Comparison of ENCODE assay signal across 17 cellular contexts in the genomic region with DNA sequence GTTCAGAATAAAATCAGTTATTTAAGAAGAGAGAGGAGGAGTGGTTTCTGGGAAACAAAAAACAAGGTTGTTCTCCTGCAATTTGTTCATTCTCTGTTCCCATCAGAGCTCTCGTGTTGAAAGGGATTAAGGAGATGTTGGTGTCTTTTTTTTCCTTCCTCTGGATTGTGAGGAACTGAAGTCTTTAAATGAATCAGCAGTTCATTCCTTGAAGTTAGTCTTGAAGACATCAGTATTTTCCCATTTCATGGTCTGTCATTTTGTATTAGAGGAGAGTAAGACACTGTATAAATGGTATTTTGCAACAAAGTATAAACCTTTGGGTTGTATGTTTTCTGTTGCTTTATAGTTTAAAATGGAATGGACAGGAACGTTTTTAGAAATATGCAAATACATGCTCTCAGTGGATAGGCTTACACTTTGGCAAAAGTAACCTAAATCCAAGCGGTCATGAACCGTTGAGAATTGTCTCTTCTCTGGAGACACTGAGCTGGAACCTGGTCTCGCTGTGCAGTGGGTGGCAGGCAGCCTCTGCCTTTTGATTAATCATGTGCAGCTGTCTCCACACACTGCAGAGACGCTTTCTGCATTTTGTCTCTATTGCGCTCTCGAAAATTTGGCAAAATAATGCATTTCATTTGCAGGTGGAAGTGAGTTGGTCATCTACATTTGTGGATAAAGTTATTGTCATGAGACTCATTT.
"Had no signal": no experiment of that assay in that cellular context is flagged by ENCODE, and none has a peak within 500 bp of the region (broad histone marks: within the 10 kb centered on the region; RNA-seq: fewer than 3 reads in every experiment).

No MANE protein-coding gene starts in this region.

- H3K36me3 ChIP-seq: colonic mucosa had no signal

- H3K27me3 ChIP-seq: colonic mucosa, heart right ventricle, right lobe of liver, testis had no signal

- H3K79me2 ChIP-seq: parathyroid adenoma had no signal

- H3K4me3 ChIP-seq: colonic mucosa, heart right ventricle, right lobe of liver, smooth muscle cell, testis had no signal

- H3K4me1 ChIP-seq: colonic mucosa, right lobe of liver, testis had no signal

- DNase-seq: activated gamma-delta T cell treated with Interleukin-2 at 50 U/mL for 16 hours; central memory CD4-positive, alpha-beta T cell; colonic mucosa; heart right ventricle; islet precursor cell; left cardiac atrium; nucleus accumbens; right lobe of liver; stimulated activated CD4-positive, alpha-beta T cell treated with anti-CD3 and anti-CD28 coated beads, Interleukin-15, amount 100 ng/mL, for 24 hours; T-helper 9 cell; testis had no signal

- H3K9me3 Mint-ChIP-seq: memory B cell; stimulated activated memory B cell treated with anti-CD40 and anti-IgM and Interleukin-4, amounts not matched to agents 10 μg/mL and 1 μg/mL and 100 μg/mL, for 72 hours; type B pancreatic cell had no signal

- H3K27ac ChIP-seq: colonic mucosa, epithelial cell of prostate, heart right ventricle, parathyroid adenoma, right lobe of liver, testis had no signal

- H3K27me3 Mint-ChIP-seq: memory B cell; stimulated activated memory B cell treated with anti-CD40 and anti-IgM and Interleukin-4, amounts not matched to agents 10 μg/mL and 1 μg/mL and 100 μg/mL, for 72 hours; type B pancreatic cell had no signal

- H3K27ac Mint-ChIP-seq: stimulated activated memory B cell treated with anti-CD40 and anti-IgM and Interleukin-4, amounts not matched to agents 10 μg/mL and 1 μg/mL and 100 μg/mL, for 72 hours; type B pancreatic cell had no signal

- H3K4me3 Mint-ChIP-seq: memory B cell; stimulated activated memory B cell treated with anti-CD40 and anti-IgM and Interleukin-4, amounts not matched to agents 10 μg/mL and 1 μg/mL and 100 μg/mL, for 72 hours; type B pancreatic cell had no signal

- H3K4me2 ChIP-seq: smooth muscle cell had no signal

- H3K9ac ChIP-seq: parathyroid adenoma had no signal

- H2AFZ ChIP-seq: parathyroid adenoma had no signal

- H3K9me3 ChIP-seq: colonic mucosa, heart right ventricle, right lobe of liver, testis had no signal
